9 cellular contexts compared by ENCODE assay signal in genomic region chr3:183158113-183158512, GRCh38. TPM values are rescaled to one million over a fixed set of nuclear protein-coding genes. Genes with fewer than 3 reads are reported as not detected.
DNase-seq lines count a peak whose midpoint lies in the region; ATAC-seq and TF ChIP-seq lines count a peak whose summit lies in the region.
"Had no signal": no experiment of that assay in that cellular context is flagged by ENCODE, and none has a peak within 500 bp of the region (broad histone marks: within the 10 kb centered on the region; RNA-seq: fewer than 3 reads in every experiment).

No MANE protein-coding gene starts in this region.

- TF ChIP-seq CTCF in GM10266 (IDR thresholded peaks at IDR 0.05; ENCODE audit: control insufficient read depth, insufficient read depth, low read depth, missing control alignments) = no peak

- ATAC-seq in GM19023 (IDR thresholded peaks at IDR 0.05; ENCODE audit: unreplicated experiment) = peak; percentile 24
- peak; percentile 14 for ATAC-seq in HG02642 (IDR thresholded peaks at IDR 0.05; ENCODE audit: poor library complexity, unreplicated experiment)
- peak; percentile 36 for ATAC-seq in HG03378 (IDR thresholded peaks at IDR 0.05; ENCODE audit: unreplicated experiment)
- ATAC-seq in GM21423 (IDR thresholded peaks at IDR 0.05; ENCODE audit: unreplicated experiment) = no peak
- ATAC-seq in sciatic nerve = no peak

- DNase-seq in GM10266 (ENCODE audit: extremely low spot score) = peak; percentile 70
- DNase-seq in NCI-H774 (lab: John Stamatoyannopoulos, UW) = no peak
- no peak for DNase-seq in stimulated activated CD4-positive, alpha-beta T cell treated with anti-CD3 and anti-CD28 coated beads, Interleukin-4, amount 100 ng/mL, for 1 hour
- DNase-seq in sciatic nerve (ENCODE audit: low spot score) = no peak
- DNase-seq: NCI-H2081 treated with DMSO at 0.1 percent for 48 hours had no signal

- intact Hi-C loops in sciatic nerve (cut with DNase I) = no loop called here

RNA-seq across cellular contexts. Expression of gene LAMP3, which starts 4.4 kb away (rescaled TPM):
- total RNA-seq in sciatic nerve = 0.31 TPM

RNA-seq across cellular contexts. Expression of gene MCCC1, which starts 58.8 kb away (rescaled TPM):
- 32.0 TPM for total RNA-seq in sciatic nerve

Comparison
In these comparisons a context has a peak if more than half of its experiments do, and no peak if none do; other contexts are left out.
1. ATAC-seq: peak in GM19023 (single experiment), HG02642 (single experiment) and HG03378 (single experiment); none in GM21423 (single experiment) and sciatic nerve (single experiment).